Comparison of ENCODE assay signal across 4 cellular contexts in genomic region chr4:87129681-87130080, GRCh38.
"Had no signal": no experiment of that assay in that cellular context is flagged by ENCODE, and none has a peak within 500 bp of the region (broad histone marks: within the 10 kb centered on the region; RNA-seq: fewer than 3 reads in every experiment).

No MANE protein-coding gene starts in this region.

- ATAC-seq: GM23338 had no signal

- H3K27ac Mint-ChIP-seq: GM23338, H9 had no signal

- H3K4me3 Mint-ChIP-seq: GM23338, H9 had no signal

- H3K9me3 Mint-ChIP-seq: GM23338, H9 had no signal

- DNase-seq: H9, HCEC 1CT, IMR-90 had no signal

- H3K4me1 Mint-ChIP-seq: GM23338, H9 had no signal

- H3K4me3 ChIP-seq: GM23338 had no signal
